In the genomic region with DNA sequence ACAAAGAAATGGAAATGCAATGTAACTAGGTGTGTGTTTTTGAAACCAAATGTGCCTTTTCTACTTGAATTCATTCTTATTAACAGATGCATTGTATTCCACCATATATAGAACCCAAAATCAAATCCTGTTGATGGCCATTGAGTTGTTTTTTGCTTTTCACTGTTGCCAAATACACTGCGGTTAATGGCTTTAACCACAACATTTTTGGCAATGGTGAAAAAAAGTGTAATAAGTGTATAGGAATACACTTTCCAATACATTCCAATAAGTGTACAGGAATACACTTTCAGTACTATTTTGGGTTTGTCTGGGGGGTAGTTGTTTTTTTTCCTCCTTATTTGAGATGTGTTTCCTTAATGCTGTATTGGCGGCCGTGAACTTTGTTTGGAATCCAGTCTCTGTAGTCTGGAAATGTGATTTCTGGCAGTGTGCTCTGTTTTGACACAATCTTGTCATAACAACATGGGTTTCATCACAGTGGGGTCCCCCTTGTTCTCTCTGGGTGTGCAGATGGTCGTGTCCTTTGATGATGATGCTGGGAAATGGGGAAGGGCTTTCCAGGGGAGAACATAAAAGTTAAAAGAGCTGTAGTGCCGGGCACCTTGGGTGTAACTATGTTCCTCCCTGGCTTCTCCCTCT, we compare ENCODE assay signal across 17 cellular contexts. TPM values are rescaled to one million over a fixed set of nuclear protein-coding genes. Genes with fewer than 3 reads are reported as not detected.
DNase-seq lines count a peak whose midpoint lies in the region; ATAC-seq and TF ChIP-seq lines count a peak whose summit lies in the region.
"Had no signal": no experiment of that assay in that cellular context is flagged by ENCODE, and none has a peak within 500 bp of the region (broad histone marks: within the 10 kb centered on the region; RNA-seq: fewer than 3 reads in every experiment).

No MANE protein-coding gene starts in this region.

- no peaks in the 10 kb centered on the region for H3K9me3 Mint-ChIP-seq in stimulated activated memory B cell treated with anti-CD40 and anti-IgM and Interleukin-4, amounts not matched to agents 10 μg/mL and 1 μg/mL and 100 μg/mL, for 72 hours
- H3K9me3 Mint-ChIP-seq: activated CD4-positive, alpha-beta memory T cell treated with anti-CD3 and anti-CD28 coated beads, Interleukin-2, amount 10 ng/mL, durations not matched to agents 7 days and 5 days; activated T-helper 2 cell treated with anti-CD3 and anti-CD28 coated beads, Interferon-gamma antibody, Interleukin-2, Interleukin-4, amounts not matched to agents 10 μg/mL and 5 μg/mL and 100 μg/mL, durations not matched to agents 14 hours and 24 hours and 36 hours; naive thymus-derived CD4-positive, alpha-beta T cell had no signal

- no peaks in the 10 kb centered on the region for H3K79me2 ChIP-seq in fibroblast of lung (ENCODE audit: control insufficient read depth, insufficient read depth, low read length)

- peaks cover 34% of the 10 kb centered on the region for H3K4me1 ChIP-seq in BLaER1
- peaks cover 39% of the 10 kb centered on the region for H3K4me1 ChIP-seq in SJSA1 (replicated peaks)
- peaks cover 22% of the 10 kb centered on the region for H3K4me1 ChIP-seq in fibroblast of lung (ENCODE audit: control insufficient read depth, extremely low read depth, insufficient read depth, low read length)
- H3K4me1 ChIP-seq: HAP-1 had no signal

- H3K27ac Mint-ChIP-seq in stimulated activated memory B cell treated with anti-CD40 and anti-IgM and Interleukin-4, amounts not matched to agents 10 μg/mL and 1 μg/mL and 100 μg/mL, for 72 hours = no peak overlapping the region
- H3K27ac Mint-ChIP-seq: activated CD4-positive, alpha-beta memory T cell treated with anti-CD3 and anti-CD28 coated beads, Interleukin-2, amount 10 ng/mL, durations not matched to agents 7 days and 5 days had no signal

- H3K4me2 ChIP-seq in BLaER1 = peak overlapping the region; percentile 79
- H3K4me2 ChIP-seq in fibroblast of lung (ENCODE audit: extremely low read depth, insufficient read depth, low read length) = peak overlapping the region; percentile 41

- peaks cover 77% of the 10 kb centered on the region for H3K36me3 ChIP-seq in BLaER1
- no peaks in the 10 kb centered on the region for H3K36me3 ChIP-seq in SJSA1
- H3K36me3 ChIP-seq in fibroblast of lung (ENCODE audit: control insufficient read depth, insufficient read depth, low read length) = no peaks in the 10 kb centered on the region
- H3K36me3 ChIP-seq: cardiac muscle cell had no signal

- H3K27me3 Mint-ChIP-seq in stimulated activated memory B cell treated with anti-CD40 and anti-IgM and Interleukin-4, amounts not matched to agents 10 μg/mL and 1 μg/mL and 100 μg/mL, for 72 hours = no peaks in the 10 kb centered on the region
- H3K27me3 Mint-ChIP-seq: activated CD4-positive, alpha-beta memory T cell treated with anti-CD3 and anti-CD28 coated beads, Interleukin-2, amount 10 ng/mL, durations not matched to agents 7 days and 5 days; naive thymus-derived CD4-positive, alpha-beta T cell had no signal

- no peak overlapping the region for H3K4me3 Mint-ChIP-seq in stimulated activated memory B cell treated with anti-CD40 and anti-IgM and Interleukin-4, amounts not matched to agents 10 μg/mL and 1 μg/mL and 100 μg/mL, for 72 hours
- H3K4me3 Mint-ChIP-seq: activated CD4-positive, alpha-beta memory T cell treated with anti-CD3 and anti-CD28 coated beads, Interleukin-2, amount 10 ng/mL, durations not matched to agents 7 days and 5 days; naive thymus-derived CD4-positive, alpha-beta T cell had no signal

- H4K20me1 ChIP-seq in BLaER1 (peaks cover 47% of the 10 kb centered on the region), fibroblast of lung (ENCODE audit: control insufficient read depth, extremely low read depth, insufficient read depth, low read length) (no peaks in the 10 kb centered on the region)

- H3K4me1 Mint-ChIP-seq in stimulated activated memory B cell treated with anti-CD40 and anti-IgM and Interleukin-4, amounts not matched to agents 10 μg/mL and 1 μg/mL and 100 μg/mL, for 72 hours = peaks cover 19% of the 10 kb centered on the region

- no peak for TF ChIP-seq CTCF in fibroblast of lung (conservative IDR thresholded peaks at IDR 0.05 in 1 of 2, IDR thresholded peaks at IDR 0.05 in 1 of 2; ENCODE audit: low read depth in 1 of 2, low read length in 2 of 2)

- H3K36me3 Mint-ChIP-seq in stimulated activated memory B cell treated with anti-CD40 and anti-IgM and Interleukin-4, amounts not matched to agents 10 μg/mL and 1 μg/mL and 100 μg/mL, for 72 hours = peaks cover 62% of the 10 kb centered on the region

- H3K9me3 ChIP-seq in BLaER1 (no peaks in the 10 kb centered on the region), SJSA1 (replicated peaks) (no peaks in the 10 kb centered on the region), fibroblast of lung (ENCODE audit: control insufficient read depth, insufficient read depth, low read depth, low read length) (no peaks in the 10 kb centered on the region)
- H3K9me3 ChIP-seq: HAP-1 had no signal

- no peak for DNase-seq in SJSA1 (ENCODE audit: low read depth in 1 of 2, low spot score in 2 of 2)
- peak; percentile 62 to 78 for DNase-seq in fibroblast of lung (ENCODE audit: low read depth in 2 of 2)
- peak; percentile 40 for DNase-seq in putamen (ENCODE audit: low spot score)
- DNase-seq in Ammon's horn (ENCODE audit: low spot score) = no peak
- DNase-seq in HK-2 (ENCODE audit: unreplicated experiment) = no peak
- DNase-seq: activated CD4-positive, alpha-beta memory T cell treated with anti-CD3 and anti-CD28 coated beads, Interleukin-2, amount 10 ng/mL, durations not matched to agents 7 days and 5 days; AML-193; naive thymus-derived CD4-positive, alpha-beta T cell; NCI-H2227 treated with DMSO at 0.1 percent for 48 hours; stimulated activated naive CD4-positive, alpha-beta T cell treated with Interleukin-2 at 50 U/mL for 16 hours had no signal

- H3K4me3 ChIP-seq in BLaER1 (no peak overlapping the region), SJSA1 (no peak overlapping the region), fibroblast of lung (replicated peaks in 1 of 4; ENCODE audit: control extremely low read depth in 1 of 4, insufficient read depth in 1 of 4, low read depth in 3 of 4, low read length in 4 of 4) (no peak overlapping the region)
- H3K4me3 ChIP-seq: cardiac muscle cell, HAP-1 had no signal

- H3K9ac ChIP-seq in BLaER1 (no peak overlapping the region), fibroblast of lung (ENCODE audit: insufficient read depth, low read length) (no peak overlapping the region)

- H3K27ac ChIP-seq in BLaER1 (0 out of 2 replicates have a peak overlapping the region, but pooled peaks have one; percentile 50), SJSA1 (peak overlapping the region; percentile 45), fibroblast of lung (ENCODE audit: insufficient read depth, low read length) (peak overlapping the region; percentile 27)
- H3K27ac ChIP-seq: cardiac muscle cell had no signal

- H3K27me3 ChIP-seq in BLaER1 = no peaks in the 10 kb centered on the region
- no peaks in the 10 kb centered on the region for H3K27me3 ChIP-seq in SJSA1 (replicated peaks)
- no peaks in the 10 kb centered on the region for H3K27me3 ChIP-seq in fibroblast of lung (ENCODE audit: control insufficient read depth, insufficient read depth, low read length)
- H3K27me3 ChIP-seq: cardiac muscle cell had no signal

- no peak for ATAC-seq in GM21786 (IDR thresholded peaks at IDR 0.05; ENCODE audit: unreplicated experiment)
- ATAC-seq in stimulated activated memory B cell treated with anti-CD40 and anti-IgM and Interleukin-4, amounts not matched to agents 10 μg/mL and 1 μg/mL and 100 μg/mL, for 72 hours = no peak
- ATAC-seq: naive thymus-derived CD4-positive, alpha-beta T cell; SK-N-SH treated with all-trans-retinoic acid at 6 μM for 48 hours had no signal

- H2AFZ ChIP-seq in fibroblast of lung (ENCODE audit: low read length) = no peak overlapping the region

RNA-seq across cellular contexts. Expression of gene RCL1, which starts 44.5 kb away (rescaled TPM):
- total RNA-seq in SJSA1 (2014; rRNA removed; shearing (Covaris generic)) = 0.91 and 7.3 TPM in 2 replicates
- total RNA-seq in fibroblast of lung = 13.6 and 14.5 TPM in 2 replicates
- polyA plus RNA-seq in fibroblast of lung = 5.0 and 8.8 TPM in 2 replicates
- polyA plus RNA-seq in fibroblast of lung (2012) = 3.7 and 9.1 TPM in 2 replicates
- 13.3 and 14.2 TPM in 2 replicates for polyA minus RNA-seq in fibroblast of lung (ENCODE audit: low replicate concordance)

Comparison
In these comparisons a context has a peak if more than half of its experiments do, and no peak if none do; other contexts are left out.
1. DNase-seq: peak in fibroblast of lung (2 of 2) and putamen (single experiment); none in SJSA1 (0 of 2), Ammon's horn (single experiment) and HK-2 (single experiment).
2. Peak in every context shown above with its lines, with median percentiles within 50 percentile points of each other: H3K27ac ChIP-seq.